In genomic region chr12:120352117-120352516, GRCh38 we compare ENCODE assay signal across 21 cellular contexts. TPM values are rescaled to one million over a fixed set of nuclear protein-coding genes. Genes with fewer than 3 reads are reported as not detected.
DNase-seq lines count a peak whose midpoint lies in the region; ATAC-seq, FAIRE-seq and TF ChIP-seq lines count a peak whose summit lies in the region.
"Had no signal": no experiment of that assay in that cellular context is flagged by ENCODE, and none has a peak within 500 bp of the region (broad histone marks: within the 10 kb centered on the region; RNA-seq: fewer than 3 reads in every experiment).

No MANE protein-coding gene starts in this region.

- H3K36me3 ChIP-seq in K562 (ENCODE audit: control insufficient read depth, insufficient read depth, low read length) (no peaks in the 10 kb centered on the region), keratinocyte (ENCODE audit: control insufficient read depth in 2 of 2, extremely low read depth in 1 of 2, insufficient read depth in 2 of 2, low read length in 2 of 2) (no peaks in the 10 kb centered on the region), Caco-2 (ENCODE audit: control insufficient read depth, insufficient read depth, low read length) (no peaks in the 10 kb centered on the region; the same call in none of the 2 replicates)
- H3K36me3 ChIP-seq: BLaER1 had no signal

- no peak overlapping the region for H3K27ac Mint-ChIP-seq in activated CD8-positive, alpha-beta T cell treated with anti-CD3 and anti-CD28 coated beads for 36 hours
- no peak overlapping the region for H3K27ac Mint-ChIP-seq in Caco-2 (ENCODE audit: unreplicated experiment)
- H3K27ac Mint-ChIP-seq: immature natural killer cell, memory B cell had no signal

- intact Hi-C loops in K562 (cut with micrococcal nuclease), result no loop called here
- intact Hi-C loops in activated CD8-positive, alpha-beta T cell treated with anti-CD3 and anti-CD28 coated beads for 36 hours (cut with micrococcal nuclease), result no loop called here
- intact Hi-C loops in Caco-2 (cut with micrococcal nuclease; ENCODE audit: unreplicated experiment), result no loop called here

- no peak overlapping the region for H3K27ac ChIP-seq in K562 (ENCODE audit: extremely low read depth, low read depth, low read length)
- H3K27ac ChIP-seq in keratinocyte (ENCODE audit: control insufficient read depth, insufficient read depth, low read length), result no peak overlapping the region
- H3K27ac ChIP-seq: BLaER1 had no signal

- H3K27me3 ChIP-seq in K562 (ENCODE audit: control insufficient read depth in 2 of 2, insufficient read depth in 2 of 2, low read length in 2 of 2) (peaks cover 22 to 42% of the 10 kb centered on the region in 2 experiments; a peak in 4 of 5 replicates), keratinocyte (ENCODE audit: control insufficient read depth, extremely low read depth, insufficient read depth, low read length) (no peaks in the 10 kb centered on the region), Caco-2 (replicated peaks; ENCODE audit: control insufficient read depth, insufficient read depth, low read length) (no peaks in the 10 kb centered on the region)
- H3K27me3 ChIP-seq: BLaER1 had no signal

- TF ChIP-seq RAD21 in K562 (CRISPR knock-in tag; conservative IDR thresholded peaks at IDR 0.05 in 1 of 2, IDR thresholded peaks at IDR 0.05 in 1 of 2), result no peak

- H3K4me1 ChIP-seq in K562 (replicated peaks in 1 of 2; ENCODE audit: control insufficient read depth in 2 of 2, insufficient read depth in 2 of 2, low read length in 2 of 2) (peaks cover 0 to 9% of the 10 kb centered on the region in 2 experiments; a peak in 3 of 5 replicates), keratinocyte (ENCODE audit: control insufficient read depth, extremely low read depth, insufficient read depth, low read length) (peaks cover 3% of the 10 kb centered on the region), Caco-2 (no peaks in the 10 kb centered on the region)
- H3K4me1 ChIP-seq: BLaER1 had no signal

- H3K9me3 ChIP-seq in K562 (replicated peaks; ENCODE audit: control insufficient read depth, insufficient read depth, low read depth, low read length) (no peaks in the 10 kb centered on the region), keratinocyte (ENCODE audit: control insufficient read depth, low read depth, low read length) (no peaks in the 10 kb centered on the region), Caco-2 (no peaks in the 10 kb centered on the region)
- H3K9me3 ChIP-seq: BLaER1 had no signal

- no peak for TF ChIP-seq CTCF in K562 (IDR thresholded peaks at IDR 0.05 in 2 of 3, conservative IDR thresholded peaks at IDR 0.05 in 1 of 3; ENCODE audit: insufficient read depth in 2 of 3, low read depth in 1 of 3, low read length in 3 of 3)
- no peak for TF ChIP-seq CTCF in keratinocyte (optimal IDR thresholded peaks at IDR 0.05 in 1 of 3, IDR thresholded peaks at IDR 0.05 in 1 of 3, conservative IDR thresholded peaks at IDR 0.05 in 1 of 3; ENCODE audit: extremely low read depth in 1 of 3, insufficient read depth in 2 of 3, low read length in 3 of 3)
- TF ChIP-seq CTCF in activated CD8-positive, alpha-beta T cell treated with anti-CD3 and anti-CD28 coated beads for 36 hours (IDR thresholded peaks at IDR 0.05), result no peak
- TF ChIP-seq CTCF in Caco-2 (IDR thresholded peaks at IDR 0.05; ENCODE audit: insufficient read depth in 1 of 2, low read depth in 1 of 2, low read length in 1 of 2, severe bottlenecking in 1 of 2, unreplicated experiment in 1 of 2), result no peak

- H3K4me1 Mint-ChIP-seq in activated CD8-positive, alpha-beta T cell treated with anti-CD3 and anti-CD28 coated beads for 36 hours (ENCODE audit: low read depth), result peaks cover 1% of the 10 kb centered on the region
- no peaks in the 10 kb centered on the region for H3K4me1 Mint-ChIP-seq in Caco-2 (ENCODE audit: low read depth, unreplicated experiment)
- H3K4me1 Mint-ChIP-seq: immature natural killer cell, memory B cell had no signal

- no peak overlapping the region for H3K4me2 ChIP-seq in K562 (ENCODE audit: insufficient read depth, low read length)
- H3K4me2 ChIP-seq in keratinocyte (ENCODE audit: control insufficient read depth, extremely low read depth, insufficient read depth, low read depth, low read length), result no peak overlapping the region
- H3K4me2 ChIP-seq: BLaER1 had no signal

- CTCF ChIA-PET in K562 (lab: Yijun Ruan, JAX; ENCODE audit: low intra/inter-chr PET ratio), result interaction anchor here (0.6 kb wide), 1 partner anchor 38 kb away, joined by 4 read pairs; no protein-coding TSS in a partner anchor
- CTCF ChIA-PET in activated CD8-positive, alpha-beta T cell treated with anti-CD3 and anti-CD28 coated beads for 36 hours (lab: Charles Lee), result interaction anchor here (0.8 to 1.2 kb wide), 2 partner anchors 15 to 78 kb away, joined by 3 to 4 read pairs; no protein-coding TSS in a partner anchor
- CTCF ChIA-PET in Caco-2 (lab: Charles Lee), result no interaction called here

- H3K9ac ChIP-seq in K562 (ENCODE audit: insufficient read depth in 1 of 2, low read depth in 2 of 2, low read length in 2 of 2), result no peak overlapping the region
- H3K9ac ChIP-seq in keratinocyte (ENCODE audit: control insufficient read depth, extremely low read depth, insufficient read depth, low read length), result no peak overlapping the region
- H3K9ac ChIP-seq: BLaER1 had no signal

- H2AFZ ChIP-seq in K562 (ENCODE audit: low read depth, low read length) (no peak overlapping the region), keratinocyte (ENCODE audit: control insufficient read depth, low read length) (no peak overlapping the region)

- TF ChIP-seq EP300 in K562 (IDR thresholded peaks at IDR 0.05; ENCODE audit: low read length), result no peak

- no peaks in the 10 kb centered on the region for H3K79me2 ChIP-seq in K562 (ENCODE audit: control insufficient read depth, insufficient read depth, low read length)
- no peaks in the 10 kb centered on the region for H3K79me2 ChIP-seq in keratinocyte (ENCODE audit: control insufficient read depth, insufficient read depth, low read length)

- peak; percentile 42 for FAIRE-seq in K562 (lab: Jason Lieb, UNC)
- peak; percentile 44 for FAIRE-seq in keratinocyte (lab: Jason Lieb, UNC)

- H4K20me1 ChIP-seq in K562 (replicated peaks; ENCODE audit: control insufficient read depth, insufficient read depth, low read length), result peaks cover 5% of the 10 kb centered on the region; the same call in 1 of the 2 replicates
- no peaks in the 10 kb centered on the region for H4K20me1 ChIP-seq in keratinocyte (ENCODE audit: control insufficient read depth, extremely low read depth, insufficient read depth, low read length)
- H4K20me1 ChIP-seq: BLaER1 had no signal

- in situ Hi-C loops in K562 (cut with MboI), result loop anchor here (5.0 kb wide), 1 partner anchor 80 kb away; no protein-coding TSS in a partner anchor

- no peak overlapping the region for H3K4me3 ChIP-seq in K562
- H3K4me3 ChIP-seq in keratinocyte (ENCODE audit: control insufficient read depth in 2 of 3, extremely low read depth in 1 of 3, insufficient read depth in 2 of 3, low read depth in 1 of 3, low read length in 3 of 3), result no peak overlapping the region
- no peak overlapping the region for H3K4me3 ChIP-seq in Caco-2 (ENCODE audit: low read depth, low read length)
- H3K4me3 ChIP-seq: BLaER1 had no signal

- POLR2A ChIA-PET in K562 (lab: Yijun Ruan, JAX), result interaction anchor here (0.6 to 1.2 kb wide), 4 partner anchors 23 to 151 kb away, joined by 3 to 5 read pairs (median 4); no protein-coding TSS in a partner anchor
- POLR2A ChIA-PET in activated CD8-positive, alpha-beta T cell treated with anti-CD3 and anti-CD28 coated beads for 36 hours (lab: Charles Lee), result no interaction called here
- POLR2A ChIA-PET in Caco-2 (lab: Charles Lee), result no interaction called here

- dilution Hi-C loops in keratinocyte (cut with MboI; ENCODE audit: extremely low pct_ligation_motif_present, low sequenced_read_pairs), result no loop called here

- no peaks in the 10 kb centered on the region for H3K9me3 Mint-ChIP-seq in activated CD8-positive, alpha-beta T cell treated with anti-CD3 and anti-CD28 coated beads for 36 hours
- H3K9me3 Mint-ChIP-seq in Caco-2 (ENCODE audit: unreplicated experiment), result no peaks in the 10 kb centered on the region
- H3K9me3 Mint-ChIP-seq: immature natural killer cell, memory B cell, neural crest cell had no signal

- H3K9me1 ChIP-seq in K562 (ENCODE audit: control insufficient read depth, insufficient read depth, low read length) (no peaks in the 10 kb centered on the region), keratinocyte (ENCODE audit: control insufficient read depth, extremely low read depth, insufficient read depth, low read length) (no peaks in the 10 kb centered on the region)

- no peaks in the 10 kb centered on the region for H3K27me3 Mint-ChIP-seq in activated CD8-positive, alpha-beta T cell treated with anti-CD3 and anti-CD28 coated beads for 36 hours
- H3K27me3 Mint-ChIP-seq in Caco-2 (ENCODE audit: insufficient read depth, unreplicated experiment), result no peaks in the 10 kb centered on the region

- H3K36me3 Mint-ChIP-seq in activated CD8-positive, alpha-beta T cell treated with anti-CD3 and anti-CD28 coated beads for 36 hours (ENCODE audit: low read depth), result no peaks in the 10 kb centered on the region
- H3K36me3 Mint-ChIP-seq in Caco-2 (ENCODE audit: insufficient read depth, unreplicated experiment), result peaks cover 15% of the 10 kb centered on the region
- H3K36me3 Mint-ChIP-seq: immature natural killer cell, memory B cell had no signal

- BruUV-seq in K562 (replicated peaks; lab: Mats Ljungman, UMichigan) (no TSS peak), Caco-2 (replicated peaks; lab: Mats Ljungman, UMichigan) (no TSS peak)

- H3K4me3 Mint-ChIP-seq in activated CD8-positive, alpha-beta T cell treated with anti-CD3 and anti-CD28 coated beads for 36 hours, result no peak overlapping the region
- H3K4me3 Mint-ChIP-seq in Caco-2 (ENCODE audit: unreplicated experiment), result no peak overlapping the region
- H3K4me3 Mint-ChIP-seq: immature natural killer cell, memory B cell had no signal

- no peak for TF ChIP-seq POLR2A in K562 (conservative IDR thresholded peaks at IDR 0.05)

- ATAC-seq in K562 (no peak; the same call in 2 of the 3 replicates), GM21515 (IDR thresholded peaks at IDR 0.05; ENCODE audit: unreplicated experiment) (no peak)
- ATAC-seq in activated CD8-positive, alpha-beta T cell treated with anti-CD3 and anti-CD28 coated beads for 36 hours, result no peak

- 22% methylated on average over 5 of the region's 5 CpGs for WGBS in K562 (ENCODE audit: insufficient coverage, low coverage, missing lambda C conversion rate)

- DNase-seq in EH (ENCODE audit: low read depth) (peak; percentile 71), LHCN-M2 (ENCODE audit: low read depth) (peak; percentile 62), K562 (ENCODE audit: extremely low read depth in 1 of 4, low spot score in 3 of 4) (peak in 1 of 4 experiments; percentile 30), keratinocyte (ENCODE audit: low read depth, low spot score) (no peak), Caco-2 (no peak), hippocampal formation (lab: John Stamatoyannopoulos, UW) (no peak)
- DNase-seq in activated CD8-positive, alpha-beta T cell treated with anti-CD3 and anti-CD28 coated beads for 36 hours, result no peak
- DNase-seq: activated CD8-positive, alpha-beta memory T cell treated with anti-CD3 and anti-CD28 coated beads, Interleukin-2, amount 50 U/mL, for 48 hours; activated naive CD4-positive, alpha-beta T cell; GOT3; immature natural killer cell; NK-92 treated with Interleukin-12 subunit alpha and Interleukin-12 subunit beta, amount 100 ng/mL, for 24 hours; retina; Right ventricle myocardium superior; T-helper 2 cell had no signal

RNA-seq across cellular contexts. Expression of gene MSI1, which starts 16.8 kb away (rescaled TPM):
- not detected in 2 replicates for total RNA-seq in LHCN-M2 (2014; rRNA removed)
- polyA plus RNA-seq in LHCN-M2 (2012), result not detected
- total RNA-seq in K562 (2011; cell fraction: chromatin; rRNA removed; ENCODE audit: low replicate concordance), result not detected in 2 replicates
- not detected in 2 replicates for total RNA-seq in K562 (2011; cell fraction: nucleolus; rRNA removed)
- total RNA-seq in K562 (2011; cell fraction: nucleoplasm; rRNA removed), result not detected in 2 replicates
- total RNA-seq in K562 (2014; rRNA removed), result not detected in 2 replicates
- not detected in 2 replicates for total RNA-seq in K562 (2014; rRNA removed; fragmentation: Illumina TruSeq; extraction: Trizol)
- not detected in 2 replicates for total RNA-seq in K562 (2015; rRNA removed; fragmentation: Illumina TruSeq; extraction: Trizol)
- 0.16 TPM in 2 replicates for total RNA-seq in K562 (2021)
- polyA plus RNA-seq in K562 (2011; rRNA removed), result 0.04 TPM in 1 of 2 replicates, not detected in the other
- 0.03 TPM in 1 of 2 replicates, not detected in the other for polyA plus RNA-seq in K562 (2011; cell fraction: cytosol; rRNA removed)
- 0.04 and 0.06 TPM in 2 replicates for polyA plus RNA-seq in K562 (2011; cell fraction: nucleus; rRNA removed)
- 0.04 TPM in 1 of 2 replicates, not detected in the other for polyA plus RNA-seq in K562 (2012)
- polyA plus RNA-seq in K562 (2014; fragmentation: Illumina TruSeq; extraction: Trizol), result not detected in 2 replicates
- polyA plus RNA-seq in K562 (2014; fragmentation: Nextera tagmentation; extraction: Ambion mirVana), result not detected
- not detected in 2 replicates for polyA plus RNA-seq in K562 (2014; rRNA removed)
- polyA minus RNA-seq in K562 (2011; rRNA and poly(A)+ RNA removed), result 0.33 TPM in 1 of 2 replicates, not detected in the other
- not detected in 2 replicates for polyA minus RNA-seq in K562 (2011; cell fraction: cytosol; rRNA and poly(A)+ RNA removed)
- not detected in 2 replicates for polyA minus RNA-seq in K562 (2011; cell fraction: nucleus; rRNA and poly(A)+ RNA removed)
- not detected in 3 replicates for polyA plus RNA-seq in keratinocyte
- polyA plus RNA-seq in keratinocyte (2011; ENCODE audit: low read depth), result not detected
- polyA plus RNA-seq in keratinocyte (2011; cell fraction: cytosol; rRNA removed), result not detected in 2 replicates
- polyA plus RNA-seq in keratinocyte (2011; cell fraction: nucleus; rRNA removed), result not detected in 2 replicates
- 0.10 TPM in 1 of 2 replicates, not detected in the other for polyA plus RNA-seq in keratinocyte (2012; ENCODE audit: low replicate concordance)
- polyA minus RNA-seq in keratinocyte, result not detected in 3 replicates
- not detected for polyA minus RNA-seq in keratinocyte (2011; cell fraction: cytosol; rRNA and poly(A)+ RNA removed)
- not detected in 2 replicates for polyA minus RNA-seq in keratinocyte (2011; cell fraction: nucleus; rRNA and poly(A)+ RNA removed)
- under 1 TPM; 0.78 to 0.90 TPM for total RNA-seq in activated CD8-positive, alpha-beta T cell treated with anti-CD3 and anti-CD28 coated beads for 36 hours
- 21.7 and 24.8 TPM in 2 replicates for total RNA-seq in Caco-2 (2022)
- total RNA-seq: glomerular endothelial cell, subcutaneous adipose tissue had no signal
- polyA plus RNA-seq: immature natural killer cell had no signal

RNA-seq across cellular contexts. Expression of gene PLA2G1B, which starts 24.5 kb away (rescaled TPM):
- total RNA-seq in LHCN-M2 (2014; rRNA removed) (not detected in 2 replicates), K562 (2014; rRNA removed) (not detected in 2 replicates), K562 (2014; rRNA removed; fragmentation: Illumina TruSeq; extraction: Trizol) (not detected in 2 replicates), K562 (2015; rRNA removed; fragmentation: Illumina TruSeq; extraction: Trizol) (not detected in 2 replicates), K562 (2021) (1.4 and 1.8 TPM in 2 replicates), Caco-2 (2022) (not detected in 2 replicates)
- 0.16 TPM for polyA plus RNA-seq in LHCN-M2 (2012)
- total RNA-seq in K562 (2011; cell fraction: chromatin; rRNA removed; ENCODE audit: low replicate concordance), result not detected in 2 replicates
- total RNA-seq in K562 (2011; cell fraction: nucleolus; rRNA removed), result not detected in 2 replicates
- not detected in 2 replicates for total RNA-seq in K562 (2011; cell fraction: nucleoplasm; rRNA removed)
- polyA plus RNA-seq in K562 (2011; rRNA removed) (not detected in 2 replicates), K562 (2014; fragmentation: Illumina TruSeq; extraction: Trizol) (not detected in 2 replicates), K562 (2014; fragmentation: Nextera tagmentation; extraction: Ambion mirVana) (not detected), K562 (2014; rRNA removed) (not detected in 2 replicates), keratinocyte (not detected in 3 replicates)
- polyA plus RNA-seq in K562 (2011; cell fraction: cytosol; rRNA removed), result not detected in 2 replicates
- polyA plus RNA-seq in K562 (2011; cell fraction: nucleus; rRNA removed), result not detected in 2 replicates
- not detected in 2 replicates for polyA plus RNA-seq in K562 (2012)
- polyA minus RNA-seq in K562 (2011; rRNA and poly(A)+ RNA removed), result not detected in 2 replicates
- not detected in 2 replicates for polyA minus RNA-seq in K562 (2011; cell fraction: cytosol; rRNA and poly(A)+ RNA removed)
- polyA minus RNA-seq in K562 (2011; cell fraction: nucleus; rRNA and poly(A)+ RNA removed), result not detected in 2 replicates
- not detected for polyA plus RNA-seq in keratinocyte (2011; ENCODE audit: low read depth)
- polyA plus RNA-seq in keratinocyte (2011; cell fraction: cytosol; rRNA removed), result not detected in 2 replicates
- not detected in 2 replicates for polyA plus RNA-seq in keratinocyte (2011; cell fraction: nucleus; rRNA removed)
- not detected in 2 replicates for polyA plus RNA-seq in keratinocyte (2012; ENCODE audit: low replicate concordance)
- not detected in 3 replicates for polyA minus RNA-seq in keratinocyte
- polyA minus RNA-seq in keratinocyte (2011; cell fraction: cytosol; rRNA and poly(A)+ RNA removed), result not detected
- polyA minus RNA-seq in keratinocyte (2011; cell fraction: nucleus; rRNA and poly(A)+ RNA removed), result not detected in 2 replicates
- under 1 TPM in 1 of 2 experiments, not detected in 1; 0.99 TPM for total RNA-seq in activated CD8-positive, alpha-beta T cell treated with anti-CD3 and anti-CD28 coated beads for 36 hours
- total RNA-seq: glomerular endothelial cell, neural crest cell, Right ventricle myocardium superior, subcutaneous adipose tissue had no signal

RNA-seq across cellular contexts. Expression of gene SIRT4, which starts 50.0 kb away (rescaled TPM):
- total RNA-seq in LHCN-M2 (2014; rRNA removed), result 1.6 and 2.1 TPM in 2 replicates
- 1.2 TPM for polyA plus RNA-seq in LHCN-M2 (2012)
- 2.8 and 3.7 TPM in 2 replicates for total RNA-seq in K562 (2011; cell fraction: chromatin; rRNA removed; ENCODE audit: low replicate concordance)
- total RNA-seq in K562 (2011; cell fraction: nucleolus; rRNA removed), result 2.5 and 2.6 TPM in 2 replicates
- 2.8 and 3.2 TPM in 2 replicates for total RNA-seq in K562 (2011; cell fraction: nucleoplasm; rRNA removed)
- total RNA-seq in K562 (2014; rRNA removed), result 0.86 and 3.1 TPM in 2 replicates
- 2.3 TPM in 2 replicates for total RNA-seq in K562 (2014; rRNA removed; fragmentation: Illumina TruSeq; extraction: Trizol)
- total RNA-seq in K562 (2015; rRNA removed; fragmentation: Illumina TruSeq; extraction: Trizol), result 1.5 and 1.6 TPM in 2 replicates
- 2.5 and 3.1 TPM in 2 replicates for total RNA-seq in K562 (2021)
- 2.4 and 3.2 TPM in 2 replicates for polyA plus RNA-seq in K562 (2011; rRNA removed)
- polyA plus RNA-seq in K562 (2011; cell fraction: cytosol; rRNA removed), result 2.5 TPM in 2 replicates
- 1.2 and 1.5 TPM in 2 replicates for polyA plus RNA-seq in K562 (2011; cell fraction: nucleus; rRNA removed)
- 2.4 and 3.6 TPM in 2 replicates for polyA plus RNA-seq in K562 (2012)
- polyA plus RNA-seq in K562 (2014; fragmentation: Illumina TruSeq; extraction: Trizol), result 2.7 and 2.8 TPM in 2 replicates
- 1 to 10 TPM; 5.1 to 5.2 TPM for polyA plus RNA-seq in K562 (2014; fragmentation: Nextera tagmentation; extraction: Ambion mirVana)
- 1.8 and 3.2 TPM in 2 replicates for polyA plus RNA-seq in K562 (2014; rRNA removed)
- polyA minus RNA-seq in K562 (2011; rRNA and poly(A)+ RNA removed), result 1.9 and 2.5 TPM in 2 replicates
- polyA minus RNA-seq in K562 (2011; cell fraction: cytosol; rRNA and poly(A)+ RNA removed), result 1.4 TPM in 1 of 2 replicates, not detected in the other
- 0.54 and 2.2 TPM in 2 replicates for polyA minus RNA-seq in K562 (2011; cell fraction: nucleus; rRNA and poly(A)+ RNA removed)
- 0.75 to 1.7 TPM (median 0.98 TPM) in 3 replicates for polyA plus RNA-seq in keratinocyte
- polyA plus RNA-seq in keratinocyte (2011; ENCODE audit: low read depth), result 0.39 TPM
- polyA plus RNA-seq in keratinocyte (2011; cell fraction: cytosol; rRNA removed), result 0.75 and 1.1 TPM in 2 replicates
- polyA plus RNA-seq in keratinocyte (2011; cell fraction: nucleus; rRNA removed), result 1.2 and 1.5 TPM in 2 replicates
- polyA plus RNA-seq in keratinocyte (2012; ENCODE audit: low replicate concordance), result 0.63 and 1.3 TPM in 2 replicates
- 0.45 to 2.9 TPM (median 0.79 TPM) in 3 replicates for polyA minus RNA-seq in keratinocyte
- not detected for polyA minus RNA-seq in keratinocyte (2011; cell fraction: cytosol; rRNA and poly(A)+ RNA removed)
- 0.32 and 0.47 TPM in 2 replicates for polyA minus RNA-seq in keratinocyte (2011; cell fraction: nucleus; rRNA and poly(A)+ RNA removed)
- 1 to 10 TPM; 2.7 to 3.3 TPM for total RNA-seq in activated CD8-positive, alpha-beta T cell treated with anti-CD3 and anti-CD28 coated beads for 36 hours
- total RNA-seq in Caco-2 (2022), result 2.1 and 3.6 TPM in 2 replicates

RNA-seq across cellular contexts. Expression of gene RNU4-1, which starts 59.1 kb away (rescaled TPM):
- under 0.01 TPM in 1 of 2 replicates, not detected in the other for total RNA-seq in LHCN-M2 (2014; rRNA removed)
- polyA plus RNA-seq in LHCN-M2 (2012), result 43.7 TPM
- total RNA-seq in K562 (2011; cell fraction: chromatin; rRNA removed; ENCODE audit: low replicate concordance), result under 0.01 TPM in 2 replicates
- total RNA-seq in K562 (2011; cell fraction: nucleolus; rRNA removed), result under 0.01 TPM in 2 replicates
- total RNA-seq in K562 (2011; cell fraction: nucleoplasm; rRNA removed), result under 0.01 TPM in 2 replicates
- total RNA-seq in K562 (2014; rRNA removed), result under 0.01 TPM in 2 replicates
- total RNA-seq in K562 (2014; rRNA removed; fragmentation: Illumina TruSeq; extraction: Trizol), result 19,719 and 20,874 TPM in 2 replicates
- 10,612 and 10,827 TPM in 2 replicates for total RNA-seq in K562 (2015; rRNA removed; fragmentation: Illumina TruSeq; extraction: Trizol)
- 3,001 and 3,563 TPM in 2 replicates for total RNA-seq in K562 (2021)
- polyA plus RNA-seq in K562 (2011; rRNA removed), result under 0.01 TPM in 2 replicates
- polyA plus RNA-seq in K562 (2011; cell fraction: cytosol; rRNA removed), result under 0.01 TPM in 1 of 2 replicates, not detected in the other
- polyA plus RNA-seq in K562 (2011; cell fraction: nucleus; rRNA removed), result under 0.01 TPM in 2 replicates
- polyA plus RNA-seq in K562 (2012), result 195 TPM in 1 of 2 replicates, not detected in the other
- not detected in 2 replicates for polyA plus RNA-seq in K562 (2014; fragmentation: Illumina TruSeq; extraction: Trizol)
- not detected for polyA plus RNA-seq in K562 (2014; fragmentation: Nextera tagmentation; extraction: Ambion mirVana)
- polyA plus RNA-seq in K562 (2014; rRNA removed), result not detected in 2 replicates
- 15,789 and 16,657 TPM in 2 replicates for polyA minus RNA-seq in K562 (2011; rRNA and poly(A)+ RNA removed)
- 57,407 and 78,930 TPM in 2 replicates for polyA minus RNA-seq in K562 (2011; cell fraction: cytosol; rRNA and poly(A)+ RNA removed)
- under 0.01 TPM in 2 replicates for polyA minus RNA-seq in K562 (2011; cell fraction: nucleus; rRNA and poly(A)+ RNA removed)
- polyA plus RNA-seq in keratinocyte, result under 0.01 TPM in 2 of 3 replicates, not detected in the other
- polyA plus RNA-seq in keratinocyte (2011; ENCODE audit: low read depth), result not detected
- not detected in 2 replicates for polyA plus RNA-seq in keratinocyte (2011; cell fraction: cytosol; rRNA removed)
- polyA plus RNA-seq in keratinocyte (2011; cell fraction: nucleus; rRNA removed), result under 0.01 TPM in 1 of 2 replicates, not detected in the other
- polyA plus RNA-seq in keratinocyte (2012; ENCODE audit: low replicate concordance), result 71.2 TPM in 1 of 2 replicates, not detected in the other
- under 0.01 to 17,791 TPM (median under 0.01 TPM) in 3 replicates for polyA minus RNA-seq in keratinocyte
- polyA minus RNA-seq in keratinocyte (2011; cell fraction: cytosol; rRNA and poly(A)+ RNA removed), result 7,616 TPM
- polyA minus RNA-seq in keratinocyte (2011; cell fraction: nucleus; rRNA and poly(A)+ RNA removed), result under 0.01 TPM in 2 replicates
- total RNA-seq in activated CD8-positive, alpha-beta T cell treated with anti-CD3 and anti-CD28 coated beads for 36 hours, result 1,000 to 10,000 TPM in 1 of 2 experiments, 100 to 1,000 TPM in 1; 692 to 1,025 TPM
- 3,380 and 3,645 TPM in 2 replicates for total RNA-seq in Caco-2 (2022)
- polyA plus RNA-seq: immature natural killer cell had no signal

Comparison
In these comparisons a context has a peak if more than half of its experiments do, and no peak if none do; other contexts are left out.
1. DNase-seq: peak in EH (single experiment) and LHCN-M2 (single experiment); none in keratinocyte (single experiment), activated CD8-positive, alpha-beta T cell treated with anti-CD3 and anti-CD28 coated beads for 36 hours (single experiment), Caco-2 (0 of 2) and hippocampal formation (0 of 2).
2. RNA of gene MSI1, which starts 16.8 kb away (total RNA-seq): 21.7 to 24.8 TPM in Caco-2; 0.78 to 0.90 TPM in activated CD8-positive, alpha-beta T cell treated with anti-CD3 and anti-CD28 coated beads for 36 hours, not detected in LHCN-M2 and 0.16 TPM in K562; every median in the first group is over 10 times any median in the second.